1 cellular context compared by ENCODE assay signal in genomic region chr5:71601222-71602026, GRCh38.
A peak's percentile ranks its signal among the peaks of the same experiment; 100 is the strongest.
TF ChIP-seq lines count a peak whose summit lies in the region.

No MANE protein-coding gene starts in this region.

TF ChIP-seq in HEK293, 187 proteins besides CTCF, POLR2A, EP300 and RAD21 (continued from another document):
- TF ChIP-seq HIC1 (tag by site-specific recombination; IDR thresholded peaks at IDR 0.05) (0 out of 2 replicates have a peak, but pooled peaks have one; percentile 20), ZNF660 (tag by site-specific recombination; IDR thresholded peaks at IDR 0.05) (peak; percentile 54; the same call in 1 of the 2 replicates), ZNF24 (tag by site-specific recombination; IDR thresholded peaks at IDR 0.05) (no peak; the same call in 1 of the 2 replicates), GLIS2 (tag by site-specific recombination; IDR thresholded peaks at IDR 0.05) (no peak)
